In the genomic region with DNA sequence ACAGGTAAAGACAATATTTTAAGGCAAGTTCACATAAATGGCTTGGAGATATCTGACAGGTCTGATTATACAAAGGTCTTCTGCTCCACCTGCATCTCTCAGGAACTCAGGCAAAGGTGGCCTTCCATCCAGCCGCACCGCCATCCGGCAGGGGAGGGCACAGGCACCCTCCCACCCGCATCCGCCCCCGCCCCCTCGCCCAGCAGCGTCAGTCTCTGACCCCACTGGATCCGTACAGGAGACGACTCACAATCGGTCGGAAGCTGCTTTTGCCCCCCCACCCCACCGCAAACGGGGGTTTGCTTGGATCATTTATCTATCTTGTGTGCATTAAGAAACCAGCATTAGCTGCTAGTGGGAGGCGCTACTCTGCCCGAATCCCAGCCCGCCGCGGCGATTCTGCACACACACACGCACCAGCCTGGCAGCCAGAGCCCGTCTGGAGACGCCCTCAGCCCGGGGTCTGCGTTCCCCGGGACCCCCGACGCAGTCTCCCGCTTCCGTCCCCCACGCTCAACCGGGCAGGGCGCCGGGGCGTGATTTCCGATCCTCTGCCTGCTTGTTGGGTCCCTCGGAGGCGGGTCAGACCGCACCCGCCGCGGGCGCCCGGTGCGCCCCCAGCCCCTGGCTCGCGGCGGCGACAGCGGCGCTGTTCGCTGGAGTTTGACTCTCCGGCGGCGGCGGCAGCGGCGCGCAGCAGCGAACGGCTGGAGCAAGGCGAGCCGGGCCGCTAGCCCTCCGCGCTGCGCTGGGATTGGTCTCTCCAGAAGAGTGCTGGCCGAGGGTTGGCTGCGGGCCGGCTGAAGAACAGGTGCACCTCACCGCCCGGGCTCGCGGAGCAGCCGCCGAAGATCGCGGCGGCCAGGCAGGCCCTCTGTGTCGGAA, we compare ENCODE assay signal across 8 cellular contexts. TPM values are rescaled to one million over a fixed set of nuclear protein-coding genes. Genes with fewer than 3 reads are reported as not detected.
DNase-seq lines count a peak whose midpoint lies in the region; ATAC-seq, FAIRE-seq and TF ChIP-seq lines count a peak whose summit lies in the region.

No MANE protein-coding gene starts in this region.

- peak overlapping the region; percentile 47 for H3K27ac ChIP-seq in cingulate gyrus (ENCODE audit: low read depth, low read length)

- peak; percentile 30; the same call in 1 of the 2 replicates for TF ChIP-seq CTCF in LNCAP (IDR thresholded peaks at IDR 0.05)

- peak; percentile 72 for DNase-seq in DMS53 treated with DMSO at 0.1 percent for 48 hours (lab: John Stamatoyannopoulos, UW; ENCODE audit: unreplicated experiment)
- DNase-seq in left lobe of liver (ENCODE audit: low spot score) = peak; percentile 55
- peak; percentile 87 for DNase-seq in urothelium cell line (ENCODE audit: low spot score)
- DNase-seq in effector CD8-positive, alpha-beta T cell (lab: John Stamatoyannopoulos, UW) = no peak
- no peak for DNase-seq in NCI-H128 (lab: John Stamatoyannopoulos, UW; ENCODE audit: unreplicated experiment)
- DNase-seq in UCSD-AML1 (lab: John Stamatoyannopoulos, UW; ENCODE audit: unreplicated experiment) = no peak

- FAIRE-seq in urothelium cell line (lab: Jason Lieb, UNC) = peak; percentile 80

- ATAC-seq in left lobe of liver = peak; percentile 88

RNA-seq across cellular contexts. Expression of gene NRG3, which starts 0.8 kb away (rescaled TPM):
- total RNA-seq in left lobe of liver = 1.1 TPM

Comparison
In these comparisons a context has a peak if more than half of its experiments do, and no peak if none do; other contexts are left out.
1. DNase-seq: peak in DMS53 treated with DMSO at 0.1 percent for 48 hours (single experiment), left lobe of liver (single experiment) and urothelium cell line (single experiment); none in effector CD8-positive, alpha-beta T cell (single experiment), NCI-H128 (single experiment) and UCSD-AML1 (single experiment).